8 cellular contexts compared by ENCODE assay signal in the genomic region with DNA sequence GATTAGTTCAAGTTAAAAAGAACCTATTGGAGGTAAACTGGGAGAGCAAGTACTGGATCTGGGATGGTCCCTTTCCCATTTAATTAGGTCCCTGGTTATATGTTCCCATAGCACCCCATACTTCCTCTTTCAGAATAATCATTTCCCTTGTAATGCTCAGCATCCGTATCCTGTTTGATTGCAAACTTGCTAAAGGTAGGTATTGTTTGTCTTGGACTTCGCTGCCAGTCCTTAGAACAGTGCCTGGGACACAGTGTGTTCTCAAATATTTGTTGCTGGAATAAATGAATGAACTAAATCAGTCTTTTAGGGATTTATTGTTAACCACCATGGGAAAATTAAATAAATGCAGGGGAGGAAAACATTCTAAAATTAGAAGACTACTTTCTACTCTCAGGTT.
"Had no signal": no experiment of that assay in that cellular context is flagged by ENCODE, and none has a peak within 500 bp of the region (broad histone marks: within the 10 kb centered on the region; RNA-seq: fewer than 3 reads in every experiment).

No MANE protein-coding gene starts in this region.

- ATAC-seq: GM23338, K562 had no signal

- H2AFZ ChIP-seq: GM23338 had no signal

- H3K4me3 ChIP-seq: GM23338, K562 had no signal

- FAIRE-seq: H1, H54, HTR-8/SVneo, K562 had no signal

- H3K4me2 ChIP-seq: GM23338 had no signal

- DNase-seq: H9, HCEC 1CT, IMR-90 had no signal
